ENCODE assay signal across 24 cellular contexts in genomic region chr11:35009941-35010337, GRCh38.
DNase-seq lines count a peak whose midpoint lies in the region; ATAC-seq and TF ChIP-seq lines count a peak whose summit lies in the region.
"Had no signal": no experiment of that assay in that cellular context is flagged by ENCODE, and none has a peak within 500 bp of the region (broad histone marks: within the 10 kb centered on the region; RNA-seq: fewer than 3 reads in every experiment).

No MANE protein-coding gene starts in this region.

- peaks cover 66% of the 10 kb centered on the region for H3K4me1 Mint-ChIP-seq in activated naive CD8-positive, alpha-beta T cell treated with anti-CD3 and anti-CD28 coated beads for 36 hours

- ATAC-seq in IMR-90 (ENCODE audit: low read depth) = no peak
- ATAC-seq in PC-3 = peak; percentile 25
- ATAC-seq: activated T-cell treated with anti-CD3 and anti-CD28 coated beads, Interleukin-2, amount 50 U/mL, for 72 hours had no signal

- H2AK5ac ChIP-seq in IMR-90 (ENCODE audit: low read depth, low read length) = peak overlapping the region; percentile 78

- H3K9me3 ChIP-seq in IMR-90 (ENCODE audit: control insufficient read depth, insufficient read depth, low read length) (no peaks in the 10 kb centered on the region), PC-3 (ENCODE audit: low read length) (no peaks in the 10 kb centered on the region), smooth muscle cell (replicated peaks; ENCODE audit: low read depth) (no peaks in the 10 kb centered on the region)
- H3K9me3 ChIP-seq: sigmoid colon, SJSA1, thyroid gland had no signal

- H2BK120ac ChIP-seq in IMR-90 (ENCODE audit: low read depth, low read length) = peak overlapping the region; percentile 51

- H3F3A ChIP-seq in PC-3 (ENCODE audit: low read length, unreplicated experiment) (peaks cover 7% of the 10 kb centered on the region), smooth muscle cell (ENCODE audit: low read depth) (no peaks in the 10 kb centered on the region)

- peaks cover 1% of the 10 kb centered on the region for H3K9me3 Mint-ChIP-seq in activated naive CD8-positive, alpha-beta T cell treated with anti-CD3 and anti-CD28 coated beads for 36 hours
- H3K9me3 Mint-ChIP-seq: activated B cell treated with CpG ODN at 0.5 μM for 24 hours; activated T-cell treated with anti-CD3 and anti-CD28 coated beads, Interleukin-2, amount 50 U/mL, for 72 hours; T-helper 2 cell treated with Interferon-gamma antibody and Interleukin-4, amounts not matched to agents 5 μg/mL and 100 μg/mL, for 36 hours had no signal

- no peaks in the 10 kb centered on the region for H3K27me3 Mint-ChIP-seq in activated naive CD8-positive, alpha-beta T cell treated with anti-CD3 and anti-CD28 coated beads for 36 hours
- H3K27me3 Mint-ChIP-seq: activated B cell treated with CpG ODN at 0.5 μM for 24 hours had no signal

- WGBS in IMR-90 (ENCODE audit: extremely low coverage in 2 of 2, insufficient read length in 1 of 2), 2 experiments = 0% methylated on average over 1 of the region's 3 CpGs; no CpG with 5 or more reads in 1 of the 2 experiments
- WGBS in smooth muscle cell (ENCODE audit: low lambda C conversion rate) = 59% methylated on average over 3 of the region's 3 CpGs

- in situ Hi-C loops in IMR-90 (cut with MboI; ENCODE audit: low sequenced_read_pairs) = no loop called here

- no peak overlapping the region for H4K91ac ChIP-seq in IMR-90 (ENCODE audit: insufficient read depth, low read depth, low read length)

- no peak overlapping the region for H3K4me3 Mint-ChIP-seq in activated naive CD8-positive, alpha-beta T cell treated with anti-CD3 and anti-CD28 coated beads for 36 hours
- H3K4me3 Mint-ChIP-seq: activated B cell treated with CpG ODN at 0.5 μM for 24 hours; activated T-cell treated with anti-CD3 and anti-CD28 coated beads, Interleukin-2, amount 50 U/mL, for 72 hours; T-helper 2 cell treated with Interferon-gamma antibody and Interleukin-4, amounts not matched to agents 5 μg/mL and 100 μg/mL, for 36 hours had no signal

- peak overlapping the region; percentile 53; the same call in 1 of the 2 replicates for H4K5ac ChIP-seq in IMR-90 (ENCODE audit: low read depth, low read length)

- no peak for TF ChIP-seq CTCF in IMR-90 (conservative IDR thresholded peaks at IDR 0.05; ENCODE audit: low read depth, low read length)
- TF ChIP-seq CTCF in PC-3 (conservative IDR thresholded peaks at IDR 0.05; ENCODE audit: low read depth, low read length) = no peak
- no peak for TF ChIP-seq CTCF in smooth muscle cell (IDR thresholded peaks at IDR 0.05; ENCODE audit: borderline replicate concordance, insufficient read depth, poor library complexity, severe bottlenecking)

- DNase-seq in IMR-90 (no peak), PC-3 (peak; percentile 36), fibroblast of gingiva (ENCODE audit: low read depth) (peak; percentile 40), AG08395 (ENCODE audit: low spot score) (no peak), smooth muscle cell (lab: John Stamatoyannopoulos, UW; ENCODE audit: unreplicated experiment) (no peak)
- DNase-seq in stimulated activated CD4-positive, alpha-beta T cell treated with anti-CD3 and anti-CD28 coated beads, Interleukin-12 subunit alpha, Interleukin-12 subunit beta, amount 100 ng/mL, for 4 hours = no peak
- DNase-seq in activated naive CD8-positive, alpha-beta T cell treated with anti-CD3 and anti-CD28 coated beads for 36 hours = no peak
- DNase-seq: activated B cell treated with CpG ODN at 0.5 μM for 24 hours; activated T-cell treated with anti-CD3 and anti-CD28 coated beads, Interleukin-2, amount 50 U/mL, for 72 hours; caudate nucleus; DMS79; effector CD8-positive, alpha-beta T cell; hippocampal formation; KG1; midbrain; NCI-H1436; nucleus accumbens; sigmoid colon; thyroid gland had no signal

- H3K79me1 ChIP-seq in IMR-90 (ENCODE audit: low read depth in 1 of 2, low read length in 2 of 2) = peaks cover 9 to 31% of the 10 kb centered on the region in 2 experiments; a peak in 2 of 4 replicates

- BruUV-seq in IMR-90 (replicated peaks; lab: Mats Ljungman, UMichigan) (no TSS peak), PC-3 (replicated peaks; lab: Mats Ljungman, UMichigan) (no TSS peak)

- intact Hi-C loops in IMR-90 (cut with micrococcal nuclease) = loop anchor here (5.0 to 10.0 kb wide), 3 partner anchors 72 to 295 kb away; no protein-coding TSS in a partner anchor
- intact Hi-C loops in PC-3 (cut with micrococcal nuclease) = loop anchor here (1.0 to 10.0 kb wide), 4 partner anchors 21 to 225 kb away; no protein-coding TSS in a partner anchor

- H3K4me3 ChIP-seq in IMR-90 (ENCODE audit: insufficient read depth, low read depth, low read length) (no peak overlapping the region), PC-3 (ENCODE audit: low read length) (no peak overlapping the region), skin epidermis (no peak overlapping the region), smooth muscle cell (no peak overlapping the region)
- H3K4me3 ChIP-seq: BLaER1 treated with 17β-estradiol and CSF1 and Interleukin-3, amounts not matched to agents 10 nM and 100 nM; sigmoid colon; SJSA1; thyroid gland had no signal

- H3K36me3 ChIP-seq in IMR-90 (ENCODE audit: control insufficient read depth, insufficient read depth, low read length) (no peaks in the 10 kb centered on the region), PC-3 (ENCODE audit: low read depth, low read length) (no peaks in the 10 kb centered on the region), smooth muscle cell (ENCODE audit: low read depth) (no peaks in the 10 kb centered on the region)
- H3K36me3 ChIP-seq: BLaER1 treated with 17β-estradiol and CSF1 and Interleukin-3, amounts not matched to agents 10 nM and 100 nM; sigmoid colon; SJSA1; thyroid gland had no signal

- H3K79me2 ChIP-seq in PC-3 (ENCODE audit: low read length) = no peaks in the 10 kb centered on the region
- H3K79me2 ChIP-seq in smooth muscle cell (ENCODE audit: low read depth) = no peaks in the 10 kb centered on the region

- peaks cover 2% of the 10 kb centered on the region for H3K36me3 Mint-ChIP-seq in activated naive CD8-positive, alpha-beta T cell treated with anti-CD3 and anti-CD28 coated beads for 36 hours

- H3K9me1 ChIP-seq in IMR-90 (ENCODE audit: insufficient read depth, low read length) = peaks cover 20% of the 10 kb centered on the region

- TF ChIP-seq POLR2A in IMR-90 (IDR thresholded peaks at IDR 0.05; ENCODE audit: low read depth, low read length) = no peak

- H3K4ac ChIP-seq in IMR-90 (ENCODE audit: low read depth, low read length) = no peak overlapping the region

- peak overlapping the region; percentile 3 for H2BK5ac ChIP-seq in IMR-90 (ENCODE audit: low read depth, low read length, poor library complexity, severe bottlenecking)

- H4K20me1 ChIP-seq in IMR-90 (ENCODE audit: insufficient read depth, low read length) (no peaks in the 10 kb centered on the region), PC-3 (ENCODE audit: low read length) (no peaks in the 10 kb centered on the region), smooth muscle cell (ENCODE audit: low read depth) (no peaks in the 10 kb centered on the region)
- H4K20me1 ChIP-seq: BLaER1 treated with 17β-estradiol and CSF1 and Interleukin-3, amounts not matched to agents 10 nM and 100 nM had no signal

- CTCF ChIA-PET in IMR-90 (lab: Yijun Ruan, JAX) = interaction anchor here (0.6 kb wide), 1 partner anchor 32 kb away, joined by 3 read pairs; no protein-coding TSS in a partner anchor
- CTCF ChIA-PET in PC-3 (lab: Charles Lee) = interaction anchor here (1.3 kb wide), 2 partner anchors 20 to 21 kb away, joined by 3 to 6 read pairs; no protein-coding TSS in a partner anchor

- 0 out of 3 replicates have a peak overlapping the region, but pooled peaks have one; percentile 53 for H2BK15ac ChIP-seq in IMR-90 (ENCODE audit: low read depth, low read length)

- peak overlapping the region; percentile 45 for H2BK20ac ChIP-seq in IMR-90 (ENCODE audit: low read depth, low read length)

- no peaks in the 10 kb centered on the region for H3K27me3 ChIP-seq in IMR-90 (ENCODE audit: control insufficient read depth, insufficient read depth, low read length)
- no peaks in the 10 kb centered on the region for H3K27me3 ChIP-seq in PC-3 (ENCODE audit: low read length)
- H3K27me3 ChIP-seq in smooth muscle cell (ENCODE audit: low read depth) = no peaks in the 10 kb centered on the region
- H3K27me3 ChIP-seq: BLaER1 treated with 17β-estradiol and CSF1 and Interleukin-3, amounts not matched to agents 10 nM and 100 nM; sigmoid colon; SJSA1; thyroid gland had no signal

- H4K8ac ChIP-seq in IMR-90 (ENCODE audit: low read depth in 2 of 2, low read length in 2 of 2) = no peak overlapping the region

- dilution Hi-C loops in IMR-90 (cut with HindIII; ENCODE audit: low sequenced_read_pairs, unreplicated experiment) = no loop called here

- 0 out of 2 replicates have a peak overlapping the region, but pooled peaks have one; percentile 40 for H3K14ac ChIP-seq in IMR-90 (replicated peaks; ENCODE audit: low read depth, low read length)

- H3K4me2 ChIP-seq in IMR-90 (ENCODE audit: low read depth, low read length) (no peak overlapping the region), PC-3 (ENCODE audit: low read length) (peak overlapping the region; percentile 63), smooth muscle cell (no peak overlapping the region)
- H3K4me2 ChIP-seq: BLaER1 treated with 17β-estradiol and CSF1 and Interleukin-3, amounts not matched to agents 10 nM and 100 nM had no signal

- H3K9ac ChIP-seq in IMR-90 (ENCODE audit: low read depth, low read length) (no peak overlapping the region), PC-3 (ENCODE audit: low read length) (peak overlapping the region; percentile 67), smooth muscle cell (ENCODE audit: low read depth) (no peak overlapping the region)
- H3K9ac ChIP-seq: BLaER1 treated with 17β-estradiol and CSF1 and Interleukin-3, amounts not matched to agents 10 nM and 100 nM had no signal

- POLR2A ChIA-PET in IMR-90 (lab: Charles Lee; ENCODE audit: unreplicated experiment) (interaction anchor here (1.0 kb wide), 1 partner anchor 129 kb away, joined by 4 read pairs; the partner anchor contains the start of gene CD44), PC-3 (lab: Charles Lee; ENCODE audit: unreplicated experiment) (interaction anchor here (0.6 kb wide), 3 partner anchors 53 to 385 kb away, joined by 3 to 4 read pairs (median 3); no protein-coding TSS in a partner anchor)

- peak overlapping the region; percentile 54; the same call in 1 of the 2 replicates for H3K18ac ChIP-seq in IMR-90 (ENCODE audit: low read depth, low read length)

- peaks cover 30% of the 10 kb centered on the region for H3K4me1 ChIP-seq in IMR-90 (ENCODE audit: control insufficient read depth, insufficient read depth, low read length)
- peaks cover 64% of the 10 kb centered on the region for H3K4me1 ChIP-seq in PC-3 (ENCODE audit: insufficient read depth, low read length)
- H3K4me1 ChIP-seq in smooth muscle cell (ENCODE audit: low read depth) = no peaks in the 10 kb centered on the region

- H3K9me2 ChIP-seq in PC-3 (replicated peaks; ENCODE audit: low read length) = no peaks in the 10 kb centered on the region

- H3K27ac Mint-ChIP-seq in activated naive CD8-positive, alpha-beta T cell treated with anti-CD3 and anti-CD28 coated beads for 36 hours = no peak overlapping the region
- H3K27ac Mint-ChIP-seq: activated B cell treated with CpG ODN at 0.5 μM for 24 hours; activated T-cell treated with anti-CD3 and anti-CD28 coated beads, Interleukin-2, amount 50 U/mL, for 72 hours; T-helper 2 cell treated with Interferon-gamma antibody and Interleukin-4, amounts not matched to agents 5 μg/mL and 100 μg/mL, for 36 hours had no signal

- no peak overlapping the region for H3K27ac ChIP-seq in IMR-90 (ENCODE audit: insufficient read depth, low read length)
- peak overlapping the region; percentile 95 for H3K27ac ChIP-seq in PC-3 (ENCODE audit: low read length)
- peak overlapping the region in 12 of 21 experiments; percentile 12 to 68 (median 44) for H3K27ac ChIP-seq in skin epidermis
- H3K27ac ChIP-seq in smooth muscle cell (ENCODE audit: low read depth) = no peak overlapping the region
- H3K27ac ChIP-seq: BLaER1 treated with 17β-estradiol and CSF1 and Interleukin-3, amounts not matched to agents 10 nM and 100 nM; HL-60; thyroid gland had no signal

- no peak overlapping the region for H2AK9ac ChIP-seq in IMR-90 (replicated peaks; ENCODE audit: low read depth, low read length, poor library complexity)

- TF ChIP-seq RAD21 in IMR-90 (IDR thresholded peaks at IDR 0.05; ENCODE audit: low read length) = no peak

- no peak overlapping the region for H2AFZ ChIP-seq in IMR-90 (replicated peaks; ENCODE audit: low read length, poor library complexity)
- 0 out of 2 replicates have a peak overlapping the region, but pooled peaks have one; percentile 10 for H2AFZ ChIP-seq in PC-3 (ENCODE audit: low read length)
- no peak overlapping the region for H2AFZ ChIP-seq in smooth muscle cell (ENCODE audit: low read depth)

- no peak overlapping the region for H3K23ac ChIP-seq in IMR-90 (ENCODE audit: low read depth, low read length)

- no peak overlapping the region for H3K56ac ChIP-seq in IMR-90 (ENCODE audit: extremely low read depth, insufficient read depth, low read length)

Comparison
In these comparisons a context has a peak if more than half of its experiments do, and no peak if none do; other contexts are left out.
1. DNase-seq: peak in PC-3 (single experiment) and fibroblast of gingiva (single experiment); none in IMR-90 (single experiment), stimulated activated CD4-positive, alpha-beta T cell treated with anti-CD3 and anti-CD28 coated beads, Interleukin-12 subunit alpha, Interleukin-12 subunit beta, amount 100 ng/mL, for 4 hours (single experiment), AG08395 (single experiment), activated naive CD8-positive, alpha-beta T cell treated with anti-CD3 and anti-CD28 coated beads for 36 hours (single experiment) and smooth muscle cell (single experiment).
2. H3K27ac ChIP-seq: peak in PC-3 (single experiment) and skin epidermis (12 of 21); none in IMR-90 (single experiment) and smooth muscle cell (single experiment).